8 cellular contexts compared by ENCODE assay signal in the genomic region with DNA sequence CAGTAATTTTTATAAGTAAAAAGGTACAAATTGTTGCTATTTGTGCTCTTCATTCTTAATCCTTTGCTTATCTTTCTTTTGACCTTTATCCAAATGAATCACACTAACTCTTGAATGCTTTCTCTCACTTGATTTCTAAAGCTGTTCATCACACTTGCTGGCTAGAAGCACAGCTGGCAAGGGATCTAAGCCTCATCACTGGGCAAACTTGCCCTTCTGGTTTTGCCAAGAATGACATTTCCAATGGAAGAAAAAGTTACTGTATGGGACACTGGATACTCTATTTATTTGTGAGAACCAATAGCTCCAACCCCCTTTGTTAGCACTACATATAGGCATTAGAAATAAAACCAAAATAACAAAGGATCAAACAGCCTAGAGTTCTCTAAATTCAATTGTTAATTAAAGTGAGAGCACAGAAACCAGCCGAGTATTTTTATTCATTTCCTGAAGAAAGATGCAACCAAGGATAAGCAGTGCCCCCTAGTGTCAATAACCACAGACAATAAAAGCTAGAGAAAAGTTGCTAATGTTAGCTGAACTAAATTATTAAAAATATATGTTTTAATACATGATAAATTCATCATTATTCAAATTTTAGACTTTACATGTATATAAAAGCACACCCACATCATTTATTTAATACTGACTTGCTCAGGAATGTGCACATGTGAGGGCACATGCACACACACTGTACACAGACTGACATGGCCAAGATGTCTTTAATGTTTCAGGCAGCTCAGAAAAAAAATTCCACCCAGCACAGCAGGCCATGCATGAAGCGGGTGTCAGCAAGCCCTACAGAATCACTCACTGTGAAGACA. TPM values are rescaled to one million over a fixed set of nuclear protein-coding genes. Genes with fewer than 3 reads are reported as not detected.
DNase-seq lines count a peak whose midpoint lies in the region; ATAC-seq, FAIRE-seq and TF ChIP-seq lines count a peak whose summit lies in the region.

No MANE protein-coding gene starts in this region.

- no peaks in the 10 kb centered on the region for H3K9me3 ChIP-seq in AG04450 (ENCODE audit: control insufficient read depth, insufficient read depth, low read length)
- no peaks in the 10 kb centered on the region for H3K9me3 ChIP-seq in K562 (replicated peaks; ENCODE audit: control insufficient read depth, insufficient read depth, low read depth, low read length)
- H3K9me3 ChIP-seq in kidney (ENCODE audit: control insufficient read depth in 1 of 2, low read length in 2 of 2): no peaks in the 10 kb centered on the region
- H3K9me3 ChIP-seq in tibial nerve: no peaks in the 10 kb centered on the region

- H3K27ac ChIP-seq in AG04450 (ENCODE audit: low read depth, low read length) (no peak overlapping the region), K562 (ENCODE audit: extremely low read depth, low read depth, low read length) (no peak overlapping the region), kidney (ENCODE audit: low read depth in 2 of 2, low read length in 2 of 2) (no peak overlapping the region), tibial nerve (peak overlapping the region in 1 of 4 donors; percentile 20)

- peak; percentile 69 for ATAC-seq in HG02759 (IDR thresholded peaks at IDR 0.05; ENCODE audit: unreplicated experiment)
- ATAC-seq in K562: no peak

- no peak overlapping the region for H3K9ac ChIP-seq in K562 (ENCODE audit: insufficient read depth in 1 of 2, low read depth in 2 of 2, low read length in 2 of 2)
- no peak overlapping the region for H3K9ac ChIP-seq in kidney (ENCODE audit: low read length in 2 of 2)

- TF ChIP-seq CTCF in AG04450 (IDR thresholded peaks at IDR 0.05; ENCODE audit: low read depth, low read length) (peak; percentile 67), K562 (IDR thresholded peaks at IDR 0.05 in 2 of 3, conservative IDR thresholded peaks at IDR 0.05 in 1 of 3; ENCODE audit: insufficient read depth in 2 of 3, low read depth in 1 of 3, low read length in 3 of 3) (peak in 1 of 3 experiments; percentile 38; a peak in 3 of 6 replicates), kidney (IDR thresholded peaks at IDR 0.05; ENCODE audit: borderline replicate concordance, extremely low read depth, insufficient read depth) (peak; percentile 72), tibial nerve (IDR thresholded peaks at IDR 0.05) (peak; percentile 57 to 67 (median 61))

- no peaks in the 10 kb centered on the region for H3K9me1 ChIP-seq in K562 (ENCODE audit: control insufficient read depth, insufficient read depth, low read length)

- H3K4me1 Mint-ChIP-seq in activated CD4-positive, alpha-beta memory T cell treated with anti-CD3 and anti-CD28 coated beads for 36 hours (ENCODE audit: low read depth): no peaks in the 10 kb centered on the region

- H3K36me3 ChIP-seq in K562 (ENCODE audit: control insufficient read depth, insufficient read depth, low read length): no peaks in the 10 kb centered on the region
- no peaks in the 10 kb centered on the region for H3K36me3 ChIP-seq in kidney (ENCODE audit: control insufficient read depth in 1 of 2, insufficient read depth in 2 of 2, low read length in 2 of 2)
- H3K36me3 ChIP-seq in tibial nerve: no peaks in the 10 kb centered on the region

- H3K27me3 ChIP-seq in AG04450 (ENCODE audit: control insufficient read depth, insufficient read depth, low read length) (no peaks in the 10 kb centered on the region), K562 (ENCODE audit: control insufficient read depth in 2 of 2, insufficient read depth in 2 of 2, low read length in 2 of 2) (no peaks in the 10 kb centered on the region), tibial nerve (no peaks in the 10 kb centered on the region)

- no peak overlapping the region for H3K4me3 ChIP-seq in AG04450 (ENCODE audit: low read depth, low read length)
- no peak overlapping the region for H3K4me3 ChIP-seq in K562
- H3K4me3 ChIP-seq in kidney (ENCODE audit: low read length in 2 of 2): peak overlapping the region; percentile 6 to 26
- H3K4me3 ChIP-seq in tibial nerve: no peak overlapping the region

- no peak overlapping the region for H3K27ac Mint-ChIP-seq in activated CD4-positive, alpha-beta memory T cell treated with anti-CD3 and anti-CD28 coated beads for 36 hours

- FAIRE-seq in K562 (lab: Jason Lieb, UNC) (no peak), kidney (lab: Jason Lieb, UNC) (peak; percentile 97)

- H3K4me3 Mint-ChIP-seq in activated CD4-positive, alpha-beta memory T cell treated with anti-CD3 and anti-CD28 coated beads for 36 hours: no peak overlapping the region

- H2AFZ ChIP-seq in K562 (ENCODE audit: low read depth, low read length): no peak overlapping the region

- H3K27me3 Mint-ChIP-seq in activated CD4-positive, alpha-beta memory T cell treated with anti-CD3 and anti-CD28 coated beads for 36 hours: no peaks in the 10 kb centered on the region

- CTCF ChIA-PET in AG04450 (lab: Charles Lee) (interaction anchor here (0.5 to 2.5 kb wide), 57 partner anchors 8 to 1113 kb away, joined by 3 to 35 read pairs (median 5); a partner anchor contains a TSS), K562 (lab: Yijun Ruan, JAX; ENCODE audit: low intra/inter-chr PET ratio) (no interaction called here)
- CTCF ChIA-PET in activated CD4-positive, alpha-beta memory T cell treated with anti-CD3 and anti-CD28 coated beads for 36 hours (lab: Charles Lee): interaction anchor here (0.6 to 2.4 kb wide), 28 partner anchors 7 to 1032 kb away, joined by 3 to 37 read pairs (median 4); a partner anchor contains a TSS

- POLR2A ChIA-PET in AG04450 (lab: Yijun Ruan, JAX): interaction anchor here (0.6 to 1.0 kb wide), 4 partner anchors 180 to 709 kb away, joined by 3 to 5 read pairs (median 4); a partner anchor contains a TSS
- POLR2A ChIA-PET in K562 (lab: Yijun Ruan, JAX): no interaction called here
- POLR2A ChIA-PET in activated CD4-positive, alpha-beta memory T cell treated with anti-CD3 and anti-CD28 coated beads for 36 hours (lab: Charles Lee): no interaction called here

- no peak for DNase-seq in AG04450 (ENCODE audit: low read depth, low spot score)
- DNase-seq in G401 (ENCODE audit: low spot score): peak; percentile 80
- peak; percentile 50 for DNase-seq in NCI-H2171 treated with DMSO at 0.1 percent for 48 hours (lab: John Stamatoyannopoulos, UW)
- peak in 1 of 4 experiments; percentile 27 for DNase-seq in K562 (ENCODE audit: extremely low read depth in 1 of 4, low spot score in 3 of 4)
- DNase-seq in kidney: no peak
- peak in 1 of 2 donors; percentile 63 for DNase-seq in tibial nerve (ENCODE audit: low spot score in 2 of 2)
- no peak for DNase-seq in activated CD4-positive, alpha-beta memory T cell treated with anti-CD3 and anti-CD28 coated beads for 36 hours

- intact Hi-C loops in K562 (cut with micrococcal nuclease) (no loop called here), kidney (cut with DNase I) (loop anchor here (10.0 kb wide), 1 partner anchor 196 kb away; no protein-coding TSS in a partner anchor)
- intact Hi-C loops in activated CD4-positive, alpha-beta memory T cell treated with anti-CD3 and anti-CD28 coated beads for 36 hours (cut with micrococcal nuclease): loop anchor here (1.0 to 5.0 kb wide), 5 partner anchors 114 to 1874 kb away; a partner anchor contains a TSS

- no TSS peak for BruUV-seq in K562 (replicated peaks; lab: Mats Ljungman, UMichigan)

- in situ Hi-C loops in G401 (cut with HindIII; ENCODE audit: low sequenced_read_pairs): no loop called here
- in situ Hi-C loops in K562 (cut with MboI): no loop called here

- no peak for TF ChIP-seq POLR2A in K562 (conservative IDR thresholded peaks at IDR 0.05)
- no peak for TF ChIP-seq POLR2A in tibial nerve (IDR thresholded peaks at IDR 0.05)

- no peaks in the 10 kb centered on the region for H4K20me1 ChIP-seq in K562 (replicated peaks; ENCODE audit: control insufficient read depth, insufficient read depth, low read length)

- H3K9me3 Mint-ChIP-seq in activated CD4-positive, alpha-beta memory T cell treated with anti-CD3 and anti-CD28 coated beads for 36 hours: no peaks in the 10 kb centered on the region

- peak; percentile 61 to 63 for TF ChIP-seq RAD21 in K562 (CRISPR knock-in tag; conservative IDR thresholded peaks at IDR 0.05 in 1 of 2, IDR thresholded peaks at IDR 0.05 in 1 of 2)

- no peak overlapping the region for H3K4me2 ChIP-seq in K562 (ENCODE audit: insufficient read depth, low read length)

- no peaks in the 10 kb centered on the region for H3K36me3 Mint-ChIP-seq in activated CD4-positive, alpha-beta memory T cell treated with anti-CD3 and anti-CD28 coated beads for 36 hours

- TF ChIP-seq EP300 in K562 (IDR thresholded peaks at IDR 0.05; ENCODE audit: low read length) (no peak), tibial nerve (IDR thresholded peaks at IDR 0.05) (no peak)

- 0% methylated on average over 2 of the region's 2 CpGs for WGBS in K562 (ENCODE audit: insufficient coverage, low coverage, missing lambda C conversion rate)
- 13 to 14% methylated on average over 2 of the region's 2 CpGs for WGBS in tibial nerve, 2 donors

- H3K4me1 ChIP-seq in K562 (replicated peaks in 1 of 2; ENCODE audit: control insufficient read depth in 2 of 2, insufficient read depth in 2 of 2, low read length in 2 of 2) (no peaks in the 10 kb centered on the region), kidney (ENCODE audit: control insufficient read depth in 1 of 2, insufficient read depth in 1 of 2, low read depth in 1 of 2, low read length in 2 of 2) (peaks cover 0 to 3% of the 10 kb centered on the region in 2 donors), tibial nerve (peaks cover 0 to 14% (median 2%) of the 10 kb centered on the region in 4 donors)

- H3K79me2 ChIP-seq in K562 (ENCODE audit: control insufficient read depth, insufficient read depth, low read length): no peaks in the 10 kb centered on the region

RNA-seq across cellular contexts. Expression of a gene that starts 59.8 kb away (rescaled TPM):
- polyA plus RNA-seq in AG04450 (2011; rRNA removed) (0.04 and 0.09 TPM in 2 replicates), K562 (2011; rRNA removed) (0.04 and 0.08 TPM in 2 replicates), K562 (2014; fragmentation: Illumina TruSeq; extraction: Trizol) (not detected in 2 replicates), K562 (2014; fragmentation: Nextera tagmentation; extraction: Ambion mirVana) (under 1 TPM in 1 of 2 experiments, not detected in 1; 0.01 TPM), K562 (2014; rRNA removed) (0.01 and 0.04 TPM in 2 replicates), kidney (ENCODE audit: insufficient read depth, low read depth, low replicate concordance) (not detected)
- polyA minus RNA-seq in AG04450 (2011; rRNA and poly(A)+ RNA removed): 1.7 and 2.6 TPM in 2 replicates
- 0.03 and 0.49 TPM in 2 replicates for total RNA-seq in G401 (2014; rRNA removed; shearing (Covaris generic))
- total RNA-seq in K562 (2011; cell fraction: chromatin; rRNA removed; ENCODE audit: low replicate concordance): 1.1 and 3.2 TPM in 2 replicates
- total RNA-seq in K562 (2011; cell fraction: nucleolus; rRNA removed): 0.50 and 0.66 TPM in 2 replicates
- 2.2 and 6.1 TPM in 2 replicates for total RNA-seq in K562 (2011; cell fraction: nucleoplasm; rRNA removed)
- total RNA-seq in K562 (2014; rRNA removed) (0.16 and 0.18 TPM in 2 replicates), K562 (2014; rRNA removed; fragmentation: Illumina TruSeq; extraction: Trizol) (0.38 and 0.40 TPM in 2 replicates), K562 (2015; rRNA removed; fragmentation: Illumina TruSeq; extraction: Trizol) (0.40 and 0.49 TPM in 2 replicates), K562 (2021) (0.20 TPM in 2 replicates), kidney (1.8 TPM), tibial nerve (1 to 10 TPM; 3.9 to 5.4 (median 5.0) TPM)
- not detected in 2 replicates for polyA plus RNA-seq in K562 (2011; cell fraction: cytosol; rRNA removed)
- 0.22 and 0.37 TPM in 2 replicates for polyA plus RNA-seq in K562 (2011; cell fraction: nucleus; rRNA removed)
- polyA plus RNA-seq in K562 (2012): 0.01 and 0.03 TPM in 2 replicates
- 0.87 and 1.5 TPM in 2 replicates for polyA minus RNA-seq in K562 (2011; rRNA and poly(A)+ RNA removed)
- polyA minus RNA-seq in K562 (2011; cell fraction: cytosol; rRNA and poly(A)+ RNA removed): not detected in 2 replicates
- polyA minus RNA-seq in K562 (2011; cell fraction: nucleus; rRNA and poly(A)+ RNA removed): 2.7 and 5.3 TPM in 2 replicates
- under 1 TPM; 0.27 to 0.33 TPM for total RNA-seq in activated CD4-positive, alpha-beta memory T cell treated with anti-CD3 and anti-CD28 coated beads for 36 hours

Comparison
In these comparisons a context has a peak if more than half of its experiments do, and no peak if none do; other contexts are left out.
1. DNase-seq: peak in G401 (single experiment) and NCI-H2171 treated with DMSO at 0.1 percent for 48 hours (single experiment); none in AG04450 (single experiment), kidney (single experiment) and activated CD4-positive, alpha-beta memory T cell treated with anti-CD3 and anti-CD28 coated beads for 36 hours (single experiment).
2. H3K4me3 ChIP-seq: peak in kidney (2 of 2); none in AG04450 (single experiment), K562 (single experiment) and tibial nerve (0 of 4).